ENCODE assay signal across 1 cellular context in genomic region chr7:35537067-35538023, GRCh38.
A peak's percentile ranks its signal among the peaks of the same experiment; 100 is the strongest.
TF ChIP-seq lines count a peak whose summit lies in the region.

No MANE protein-coding gene starts in this region.

TF ChIP-seq in HepG2, 621 proteins besides CTCF, POLR2A, EP300 and RAD21 (continued from another document and continues in another):
- TF ChIP-seq LCORL (IDR thresholded peaks at IDR 0.05) (no peak), LCORL (CRISPR knock-in tag; IDR thresholded peaks at IDR 0.05) (no peak; the same call in 1 of the 2 replicates), GABPB1 (CRISPR knock-in tag; IDR thresholded peaks at IDR 0.05) (peak; percentile 56), MTA1 (CRISPR knock-in tag; IDR thresholded peaks at IDR 0.05; ENCODE audit: borderline replicate concordance) (no peak), HOXA7 (CRISPR knock-in tag; IDR thresholded peaks at IDR 0.05) (no peak), CCAR2 (optimal IDR thresholded peaks at IDR 0.05; ENCODE audit: low read depth, low read length) (no peak), HMGXB3 (CRISPR knock-in tag; IDR thresholded peaks at IDR 0.05; ENCODE audit: borderline replicate concordance) (no peak), CBX5 (CRISPR knock-in tag; IDR thresholded peaks at IDR 0.05; ENCODE audit: borderline replicate concordance) (peak; percentile 52; the same call in 1 of the 2 replicates), CCDC6 (CRISPR knock-in tag; IDR thresholded peaks at IDR 0.05) (0 out of 2 replicates have a peak, but pooled peaks have one; percentile 29), PTBP1 (IDR thresholded peaks at IDR 0.05; ENCODE audit: low read depth, low read length, poor library complexity, severe bottlenecking) (no peak), ZNF468 (CRISPR knock-in tag; IDR thresholded peaks at IDR 0.05) (no peak), ZSCAN20 (CRISPR knock-in tag; IDR thresholded peaks at IDR 0.05; ENCODE audit: borderline replicate concordance) (no peak), U2AF2 (IDR thresholded peaks at IDR 0.05; ENCODE audit: low read depth, low read length) (no peak), HNRNPUL1 (IDR thresholded peaks at IDR 0.05; ENCODE audit: low read depth, low read length) (no peak), STAG1 (CRISPR knock-in tag; IDR thresholded peaks at IDR 0.05) (peak; percentile 92), IRF2 (CRISPR knock-in tag; IDR thresholded peaks at IDR 0.05) (peak; percentile 28; the same call in 1 of the 2 replicates), TSC22D2 (CRISPR knock-in tag; IDR thresholded peaks at IDR 0.05; ENCODE audit: borderline replicate concordance) (no peak), ZNF329 (CRISPR knock-in tag; IDR thresholded peaks at IDR 0.05; ENCODE audit: low read depth) (no peak), NR3C1 (CRISPR knock-in tag; IDR thresholded peaks at IDR 0.05) (no peak), TEAD3 (CRISPR knock-in tag; optimal IDR thresholded peaks at IDR 0.05; ENCODE audit: borderline replicate concordance) (peak; percentile 52), ZNF142 (CRISPR knock-in tag; IDR thresholded peaks at IDR 0.05) (no peak), ZNF687 (CRISPR knock-in tag; IDR thresholded peaks at IDR 0.05) (peak; percentile 38), BCL6 (CRISPR knock-in tag; IDR thresholded peaks at IDR 0.05) (peak; percentile 34; the same call in 1 of the 2 replicates), POGZ (CRISPR knock-in tag; IDR thresholded peaks at IDR 0.05) (no peak), SOX13 (IDR thresholded peaks at IDR 0.05) (no peak), SOX13 (CRISPR knock-in tag; conservative IDR thresholded peaks at IDR 0.05 in 1 of 2, IDR thresholded peaks at IDR 0.05 in 1 of 2) (no peak), NFKB2 (CRISPR knock-in tag; IDR thresholded peaks at IDR 0.05; ENCODE audit: borderline replicate concordance) (no peak), BRCA1 (CRISPR knock-in tag; IDR thresholded peaks at IDR 0.05) (no peak), ZNF350 (CRISPR knock-in tag; IDR thresholded peaks at IDR 0.05; ENCODE audit: borderline replicate concordance, low read depth) (no peak), RAD51 (IDR thresholded peaks at IDR 0.05; ENCODE audit: borderline replicate concordance) (no peak)
- TF ChIP-seq, protein P1, sequence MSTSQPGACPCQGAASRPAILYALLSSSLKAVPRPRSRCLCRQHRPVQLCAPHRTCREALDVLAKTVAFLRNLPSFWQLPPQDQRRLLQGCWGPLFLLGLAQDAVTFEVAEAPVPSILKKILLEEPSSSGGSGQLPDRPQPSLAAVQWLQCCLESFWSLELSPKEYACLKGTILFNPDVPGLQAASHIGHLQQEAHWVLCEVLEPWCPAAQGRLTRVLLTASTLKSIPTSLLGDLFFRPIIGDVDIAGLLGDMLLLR (CRISPR knock-in tag; IDR thresholded peaks at IDR 0.05): no peak
- TF ChIP-seq, protein P2, sequence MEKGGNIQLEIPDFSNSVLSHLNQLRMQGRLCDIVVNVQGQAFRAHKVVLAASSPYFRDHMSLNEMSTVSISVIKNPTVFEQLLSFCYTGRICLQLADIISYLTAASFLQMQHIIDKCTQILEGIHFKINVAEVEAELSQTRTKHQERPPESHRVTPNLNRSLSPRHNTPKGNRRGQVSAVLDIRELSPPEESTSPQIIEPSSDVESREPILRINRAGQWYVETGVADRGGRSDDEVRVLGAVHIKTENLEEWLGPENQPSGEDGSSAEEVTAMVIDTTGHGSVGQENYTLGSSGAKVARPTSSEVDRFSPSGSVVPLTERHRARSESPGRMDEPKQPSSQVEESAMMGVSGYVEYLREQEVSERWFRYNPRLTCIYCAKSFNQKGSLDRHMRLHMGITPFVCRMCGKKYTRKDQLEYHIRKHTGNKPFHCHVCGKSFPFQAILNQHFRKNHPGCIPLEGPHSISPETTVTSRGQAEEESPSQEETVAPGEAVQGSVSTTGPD (CRISPR knock-in tag; IDR thresholded peaks at IDR 0.05): no peak
- TF ChIP-seq, protein P3, sequence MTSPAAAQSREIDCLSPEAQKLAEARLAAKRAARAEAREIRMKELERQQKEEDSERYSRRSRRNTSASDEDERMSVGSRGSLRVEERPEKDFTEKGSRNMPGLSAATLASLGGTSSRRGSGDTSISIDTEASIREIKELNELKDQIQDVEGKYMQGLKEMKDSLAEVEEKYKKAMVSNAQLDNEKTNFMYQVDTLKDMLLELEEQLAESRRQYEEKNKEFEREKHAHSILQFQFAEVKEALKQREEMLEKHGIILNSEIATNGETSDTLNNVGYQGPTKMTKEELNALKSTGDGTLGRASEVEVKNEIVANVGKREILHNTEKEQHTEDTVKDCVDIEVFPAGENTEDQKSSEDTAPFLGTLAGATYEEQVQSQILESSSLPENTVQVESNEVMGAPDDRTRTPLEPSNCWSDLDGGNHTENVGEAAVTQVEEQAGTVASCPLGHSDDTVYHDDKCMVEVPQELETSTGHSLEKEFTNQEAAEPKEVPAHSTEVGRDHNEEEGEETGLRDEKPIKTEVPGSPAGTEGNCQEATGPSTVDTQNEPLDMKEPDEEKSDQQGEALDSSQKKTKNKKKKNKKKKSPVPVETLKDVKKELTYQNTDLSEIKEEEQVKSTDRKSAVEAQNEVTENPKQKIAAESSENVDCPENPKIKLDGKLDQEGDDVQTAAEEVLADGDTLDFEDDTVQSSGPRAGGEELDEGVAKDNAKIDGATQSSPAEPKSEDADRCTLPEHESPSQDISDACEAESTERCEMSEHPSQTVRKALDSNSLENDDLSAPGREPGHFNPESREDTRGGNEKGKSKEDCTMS (CRISPR knock-in tag; conservative IDR thresholded peaks at IDR 0.05): no peak
- TF ChIP-seq, protein P4, sequence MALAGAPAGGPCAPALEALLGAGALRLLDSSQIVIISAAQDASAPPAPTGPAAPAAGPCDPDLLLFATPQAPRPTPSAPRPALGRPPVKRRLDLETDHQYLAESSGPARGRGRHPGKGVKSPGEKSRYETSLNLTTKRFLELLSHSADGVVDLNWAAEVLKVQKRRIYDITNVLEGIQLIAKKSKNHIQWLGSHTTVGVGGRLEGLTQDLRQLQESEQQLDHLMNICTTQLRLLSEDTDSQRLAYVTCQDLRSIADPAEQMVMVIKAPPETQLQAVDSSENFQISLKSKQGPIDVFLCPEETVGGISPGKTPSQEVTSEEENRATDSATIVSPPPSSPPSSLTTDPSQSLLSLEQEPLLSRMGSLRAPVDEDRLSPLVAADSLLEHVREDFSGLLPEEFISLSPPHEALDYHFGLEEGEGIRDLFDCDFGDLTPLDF (CRISPR knock-in tag; IDR thresholded peaks at IDR 0.05): no peak
